ENCODE assay signal across 7 cellular contexts in genomic region chr16:22216832-22217225, GRCh38. TPM values are rescaled to one million over a fixed set of nuclear protein-coding genes. Genes with fewer than 3 reads are reported as not detected.
"Had no signal": no experiment of that assay in that cellular context is flagged by ENCODE, and none has a peak within 500 bp of the region (broad histone marks: within the 10 kb centered on the region; RNA-seq: fewer than 3 reads in every experiment).

No MANE protein-coding gene starts in this region.

RNA-seq across cellular contexts. Expression of gene SDR42E2, which starts 54.5 kb away (rescaled TPM):
- total RNA-seq: activated CD8-positive, alpha-beta memory T cell treated with anti-CD3 and anti-CD28 coated beads for 36 hours; cerebellum; dermis blood vessel endothelial cell; frontal cortex; osteocyte; progenitor cell of endocrine pancreas had no signal
- polyA plus RNA-seq: cardiac muscle cell had no signal
